In the genomic region with DNA sequence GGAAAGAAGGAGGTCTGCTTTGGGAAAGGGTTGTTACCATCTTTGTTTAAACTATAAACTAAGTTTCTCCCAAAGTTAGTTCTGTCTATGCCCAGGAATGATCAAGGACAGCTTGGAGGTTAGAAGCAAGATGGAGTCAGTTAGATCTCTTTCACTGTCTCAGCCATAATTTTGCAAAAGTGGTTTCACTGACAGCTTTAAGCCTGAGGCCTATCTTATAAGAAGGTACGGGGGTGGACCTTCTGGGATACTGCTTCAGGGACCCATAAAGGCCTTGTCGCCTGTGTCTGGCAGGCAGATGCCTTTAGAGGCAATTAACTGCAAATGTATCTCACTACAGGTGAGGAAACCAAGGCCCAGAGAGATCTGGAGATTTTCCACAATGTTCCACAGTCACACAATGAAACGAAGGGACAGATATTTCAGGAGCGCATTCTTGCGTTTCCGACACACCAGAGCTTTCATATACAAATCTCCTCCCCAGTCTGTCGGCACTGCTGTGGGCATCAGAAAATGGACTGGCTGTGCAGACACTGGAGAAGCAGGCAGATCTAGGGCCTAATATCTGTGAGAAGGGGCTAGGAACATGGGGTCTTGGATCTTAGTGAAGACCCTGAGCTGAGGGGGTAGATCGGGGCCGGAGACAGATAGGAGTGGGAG, we compare ENCODE assay signal across 21 cellular contexts.
DNase-seq lines count a peak whose midpoint lies in the region; ATAC-seq and TF ChIP-seq lines count a peak whose summit lies in the region.
"Had no signal": no experiment of that assay in that cellular context is flagged by ENCODE, and none has a peak within 500 bp of the region (broad histone marks: within the 10 kb centered on the region; RNA-seq: fewer than 3 reads in every experiment).

No MANE protein-coding gene starts in this region.

- TF ChIP-seq POLR2A in esophagus muscularis mucosa (IDR thresholded peaks at IDR 0.05; ENCODE audit: low read depth) = no peak

- 95% methylated on average over 9 of the region's 9 CpGs for WGBS in esophagus muscularis mucosa

- peak overlapping the region; percentile 29 for H3K9ac ChIP-seq in SK-N-MC (ENCODE audit: insufficient read length)
- H3K9ac ChIP-seq: BLaER1 treated with 17β-estradiol and CSF1 and Interleukin-3, amounts not matched to agents 10 nM and 100 nM had no signal

- intact Hi-C loops in esophagus muscularis mucosa (cut with DNase I) = no loop called here

- no peak for ATAC-seq in activated CD8-positive, alpha-beta memory T cell treated with anti-CD3 and anti-CD28 coated beads, Interleukin-2, amount 10 ng/mL, durations not matched to agents 7 days and 5 days
- ATAC-seq in HG03354 (IDR thresholded peaks at IDR 0.05; ENCODE audit: poor library complexity, severe bottlenecking, unreplicated experiment) = no peak
- ATAC-seq: GM12878 had no signal

- H3K27me3 Mint-ChIP-seq in activated CD8-positive, alpha-beta memory T cell treated with anti-CD3 and anti-CD28 coated beads, Interleukin-2, amount 10 ng/mL, durations not matched to agents 7 days and 5 days = peaks cover 28% of the 10 kb centered on the region
- H3K27me3 Mint-ChIP-seq in type B pancreatic cell = no peaks in the 10 kb centered on the region

- peaks cover 5% of the 10 kb centered on the region for H3K4me1 Mint-ChIP-seq in activated CD8-positive, alpha-beta memory T cell treated with anti-CD3 and anti-CD28 coated beads, Interleukin-2, amount 10 ng/mL, durations not matched to agents 7 days and 5 days
- H3K4me1 Mint-ChIP-seq in type B pancreatic cell (ENCODE audit: unreplicated experiment) = peaks cover 42% of the 10 kb centered on the region
- H3K4me1 Mint-ChIP-seq: CD4-positive, alpha-beta memory T cell had no signal

- CTCF ChIA-PET in activated CD8-positive, alpha-beta memory T cell treated with anti-CD3 and anti-CD28 coated beads, Interleukin-2, amount 10 ng/mL, durations not matched to agents 7 days and 5 days (lab: Charles Lee) = interaction anchor here (1.1 to 1.6 kb wide), 3 partner anchors 8 to 45 kb away, joined by 3 to 6 read pairs (median 3); no protein-coding TSS in a partner anchor

- H3K36me3 ChIP-seq in SK-N-MC (ENCODE audit: insufficient read depth, low read length) (no peaks in the 10 kb centered on the region), esophagus muscularis mucosa (no peaks in the 10 kb centered on the region), brain microvascular endothelial cell (replicated peaks) (no peaks in the 10 kb centered on the region)
- H3K36me3 ChIP-seq: BLaER1 treated with 17β-estradiol and CSF1 and Interleukin-3, amounts not matched to agents 10 nM and 100 nM; MG63 had no signal

- no peak overlapping the region for H3K27ac Mint-ChIP-seq in activated CD8-positive, alpha-beta memory T cell treated with anti-CD3 and anti-CD28 coated beads, Interleukin-2, amount 10 ng/mL, durations not matched to agents 7 days and 5 days
- no peak overlapping the region for H3K27ac Mint-ChIP-seq in type B pancreatic cell
- H3K27ac Mint-ChIP-seq: CD4-positive, alpha-beta memory T cell had no signal

- peak; percentile 4 for DNase-seq in activated CD8-positive, alpha-beta memory T cell treated with anti-CD3 and anti-CD28 coated beads, Interleukin-2, amount 10 ng/mL, durations not matched to agents 7 days and 5 days
- no peak for DNase-seq in activated CD8-positive, alpha-beta memory T cell treated with anti-CD3 and anti-CD28 coated beads for 24 hours
- DNase-seq in SK-N-MC (ENCODE audit: low read depth, low spot score) = no peak
- peak; percentile 78 for DNase-seq in esophagus muscularis mucosa (ENCODE audit: extremely low spot score)
- peak; percentile 18 for DNase-seq in type B pancreatic cell (ENCODE audit: extremely low spot score, unreplicated experiment)
- DNase-seq in brain microvascular endothelial cell = no peak
- DNase-seq: 8988T; CD4-positive, alpha-beta memory T cell; DND-41; NCI-H1417; NCI-H1694 treated with DMSO at 0.1 percent for 48 hours; NCI-H2081 treated with DMSO at 0.1 percent for 48 hours; NCI-H2171 treated with DMSO at 0.1 percent for 48 hours; NCI-H446 treated with DMSO at 0.1 percent for 48 hours; NCI-H526 treated with DMSO at 0.1 percent for 48 hours; RPMI8226; SHP77 had no signal

- in situ Hi-C loops in brain microvascular endothelial cell (cut with HindIII; ENCODE audit: low pct_ligation_motif_present, low sequenced_read_pairs) = no loop called here

- H3K27me3 ChIP-seq in esophagus muscularis mucosa (no peaks in the 10 kb centered on the region), brain microvascular endothelial cell (replicated peaks) (no peaks in the 10 kb centered on the region)
- H3K27me3 ChIP-seq: BLaER1 treated with 17β-estradiol and CSF1 and Interleukin-3, amounts not matched to agents 10 nM and 100 nM; MG63 had no signal

- H3K4me3 Mint-ChIP-seq in activated CD8-positive, alpha-beta memory T cell treated with anti-CD3 and anti-CD28 coated beads, Interleukin-2, amount 10 ng/mL, durations not matched to agents 7 days and 5 days = no peak overlapping the region
- no peak overlapping the region for H3K4me3 Mint-ChIP-seq in type B pancreatic cell
- H3K4me3 Mint-ChIP-seq: CD4-positive, alpha-beta memory T cell had no signal

- H3K4me3 ChIP-seq in SK-N-MC (peak overlapping the region; percentile 73; the same call in 1 of the 2 replicates), esophagus muscularis mucosa (no peak overlapping the region), brain microvascular endothelial cell (ENCODE audit: low read depth, low read length) (no peak overlapping the region)
- H3K4me3 ChIP-seq: BLaER1 treated with 17β-estradiol and CSF1 and Interleukin-3, amounts not matched to agents 10 nM and 100 nM; GM12878; MG63 had no signal

- H3K4me1 ChIP-seq in esophagus muscularis mucosa = peaks cover 0 to 16% (median 3%) of the 10 kb centered on the region in 4 donors

- H3K27ac ChIP-seq in SK-N-MC (peak overlapping the region; percentile 83), esophagus muscularis mucosa (replicated peaks in 1 of 4) (no peak overlapping the region), brain microvascular endothelial cell (no peak overlapping the region)
- H3K27ac ChIP-seq: BLaER1 treated with 17β-estradiol and CSF1 and Interleukin-3, amounts not matched to agents 10 nM and 100 nM had no signal

- TF ChIP-seq CTCF in esophagus muscularis mucosa (IDR thresholded peaks at IDR 0.05) (no peak), type B pancreatic cell (conservative IDR thresholded peaks at IDR 0.05) (no peak), brain microvascular endothelial cell (IDR thresholded peaks at IDR 0.05; ENCODE audit: low read depth, low read length, missing control alignments) (no peak)

- no peaks in the 10 kb centered on the region for H3K36me3 Mint-ChIP-seq in activated CD8-positive, alpha-beta memory T cell treated with anti-CD3 and anti-CD28 coated beads, Interleukin-2, amount 10 ng/mL, durations not matched to agents 7 days and 5 days
- H3K36me3 Mint-ChIP-seq in type B pancreatic cell = no peaks in the 10 kb centered on the region
- H3K36me3 Mint-ChIP-seq: CD4-positive, alpha-beta memory T cell had no signal

- no peaks in the 10 kb centered on the region for H3K9me3 Mint-ChIP-seq in activated CD8-positive, alpha-beta memory T cell treated with anti-CD3 and anti-CD28 coated beads, Interleukin-2, amount 10 ng/mL, durations not matched to agents 7 days and 5 days (ENCODE audit: low read depth)
- H3K9me3 Mint-ChIP-seq in type B pancreatic cell = peaks cover 5% of the 10 kb centered on the region

- H3K9me3 ChIP-seq in SK-N-MC (ENCODE audit: low read depth, low read length) (no peaks in the 10 kb centered on the region), esophagus muscularis mucosa (no peaks in the 10 kb centered on the region)
- H3K9me3 ChIP-seq: MG63 had no signal

- TF ChIP-seq EP300 in esophagus muscularis mucosa (IDR thresholded peaks at IDR 0.05) = no peak

Comparison
In these comparisons a context has a peak if more than half of its experiments do, and no peak if none do; other contexts are left out.
1. DNase-seq: peak in activated CD8-positive, alpha-beta memory T cell treated with anti-CD3 and anti-CD28 coated beads, Interleukin-2, amount 10 ng/mL, durations not matched to agents 7 days and 5 days (single experiment), esophagus muscularis mucosa (single experiment) and type B pancreatic cell (single experiment); none in activated CD8-positive, alpha-beta memory T cell treated with anti-CD3 and anti-CD28 coated beads for 24 hours (single experiment), SK-N-MC (single experiment) and brain microvascular endothelial cell (single experiment).